ENCODE assay signal across 11 cellular contexts in the genomic region with DNA sequence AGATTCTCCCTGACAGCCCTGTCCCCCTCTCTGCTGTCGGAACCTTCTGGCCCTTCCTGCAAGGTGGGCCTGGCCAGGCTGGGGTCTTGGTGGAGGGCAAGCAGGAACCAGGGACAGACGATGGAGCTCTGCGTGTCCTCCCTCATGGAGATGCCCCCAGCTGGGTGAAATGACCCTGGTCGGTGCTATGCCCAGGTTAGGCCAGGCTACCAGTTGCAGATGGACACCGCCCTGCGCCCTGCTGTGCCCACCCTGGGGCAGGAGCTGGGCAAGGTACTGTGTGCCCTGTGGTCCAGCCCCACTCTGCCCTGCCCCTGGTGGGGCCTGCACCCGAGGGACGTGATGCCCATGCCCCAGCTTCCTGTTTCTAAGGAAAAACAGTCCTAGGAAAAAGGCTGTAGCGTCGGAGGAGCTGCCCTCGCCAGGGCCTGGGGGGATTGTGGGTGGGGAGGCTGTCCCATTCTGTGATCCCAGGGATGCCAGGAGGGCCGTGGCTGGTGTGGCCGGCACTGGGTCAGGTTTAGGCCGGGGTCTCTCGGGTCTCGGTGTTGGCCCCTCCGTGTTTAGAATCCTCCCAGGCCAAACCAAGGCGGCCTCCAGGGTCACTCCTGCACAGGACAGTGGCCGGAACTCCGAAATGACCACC.
DNase-seq lines count a peak whose midpoint lies in the region; ATAC-seq, FAIRE-seq and TF ChIP-seq lines count a peak whose summit lies in the region.
"Had no signal": no experiment of that assay in that cellular context is flagged by ENCODE, and none has a peak within 500 bp of the region (broad histone marks: within the 10 kb centered on the region; RNA-seq: fewer than 3 reads in every experiment).

No MANE protein-coding gene starts in this region.

- H3K4me3 ChIP-seq in AG09309 (ENCODE audit: control insufficient read depth, low read depth, low read length) (peak overlapping the region; percentile 41), Panc1 (ENCODE audit: low read depth in 2 of 2, low read length in 2 of 2) (peak overlapping the region; percentile 42 to 50), endothelial cell of umbilical vein (replicated peaks in 1 of 3; ENCODE audit: insufficient read depth in 1 of 3, low read depth in 1 of 3, low read length in 3 of 3) (peak overlapping the region in 2 of 3 experiments; percentile 30 to 54), neural progenitor cell (peak overlapping the region; percentile 57)

- no peaks in the 10 kb centered on the region for H4K20me1 ChIP-seq in endothelial cell of umbilical vein (replicated peaks; ENCODE audit: control insufficient read depth, extremely low read depth, insufficient read depth, low read length)
- H4K20me1 ChIP-seq in neural progenitor cell (ENCODE audit: low read depth) = peaks cover 23% of the 10 kb centered on the region

- peaks cover 64% of the 10 kb centered on the region for H3K4me1 ChIP-seq in Panc1 (ENCODE audit: control insufficient read depth, insufficient read depth, low read length)
- H3K4me1 ChIP-seq in endothelial cell of umbilical vein (ENCODE audit: control insufficient read depth, extremely low read depth, insufficient read depth, low read length) = peaks cover 7% of the 10 kb centered on the region
- H3K4me1 ChIP-seq in neural progenitor cell = peaks cover 36% of the 10 kb centered on the region

- H3K36me3 ChIP-seq in Panc1 (ENCODE audit: control insufficient read depth, insufficient read depth, low read length) (no peaks in the 10 kb centered on the region), endothelial cell of umbilical vein (ENCODE audit: control insufficient read depth in 2 of 2, extremely low read depth in 1 of 2, insufficient read depth in 2 of 2, low read length in 2 of 2) (peaks cover 0 to 2% of the 10 kb centered on the region in 2 experiments), neural progenitor cell (no peaks in the 10 kb centered on the region)

- H3K9me3 ChIP-seq in Panc1 (ENCODE audit: control insufficient read depth, insufficient read depth, low read depth, low read length) (no peaks in the 10 kb centered on the region), endothelial cell of umbilical vein (replicated peaks; ENCODE audit: control insufficient read depth, insufficient read depth, low read length) (no peaks in the 10 kb centered on the region), neural progenitor cell (ENCODE audit: low read depth) (no peaks in the 10 kb centered on the region)

- no peaks in the 10 kb centered on the region for H3K27me3 ChIP-seq in Panc1 (ENCODE audit: control insufficient read depth, insufficient read depth, low read length)
- H3K27me3 ChIP-seq in endothelial cell of umbilical vein (ENCODE audit: control insufficient read depth in 2 of 2, insufficient read depth in 2 of 2, low read length in 2 of 2) = no peaks in the 10 kb centered on the region
- no peaks in the 10 kb centered on the region for H3K27me3 ChIP-seq in neural progenitor cell

- peaks cover 37% of the 10 kb centered on the region for H3F3A ChIP-seq in neural progenitor cell (ENCODE audit: low read depth)

- H2AFZ ChIP-seq in endothelial cell of umbilical vein (ENCODE audit: low read depth, low read length) (no peak overlapping the region), neural progenitor cell (replicated peaks) (no peak overlapping the region)

- intact Hi-C loops in Panc1 (cut with micrococcal nuclease; ENCODE audit: unreplicated experiment) = loop anchor here (5.0 to 10.0 kb wide), 2 partner anchors 81 to 119 kb away; a partner anchor contains a TSS
- intact Hi-C loops in endothelial cell of umbilical vein (cut with micrococcal nuclease) = loop anchor here (1.0 to 5.0 kb wide), 6 partner anchors 13 to 116 kb away; no protein-coding TSS in a partner anchor

- H3K9me3 Mint-ChIP-seq in neural progenitor cell = no peaks in the 10 kb centered on the region

- H3K27me3 Mint-ChIP-seq in neural progenitor cell (ENCODE audit: insufficient read depth, low read depth) = peaks cover 6% of the 10 kb centered on the region

- DNase-seq in AG09309 (ENCODE audit: low read depth) (no peak), Panc1 (ENCODE audit: low read depth, low spot score) (no peak), endothelial cell of umbilical vein (ENCODE audit: low read depth, low spot score) (no peak), neural progenitor cell (ENCODE audit: low spot score) (no peak), retina (no peak), 8988T (no peak)
- DNase-seq in stimulated activated CD8-positive, alpha-beta memory T cell treated with anti-CD3 and anti-CD28 coated beads, Interleukin-4, amount 100 ng/mL, for 48 hours = no peak
- DNase-seq: activated CD8-positive, alpha-beta memory T cell treated with anti-CD3 and anti-CD28 coated beads, Interleukin-2, amount 50 U/mL, for 4 hours; GDM1; NCI-H187 treated with DMSO at 0.1 percent for 48 hours had no signal

- in situ Hi-C loops in Panc1 (cut with HindIII; ENCODE audit: low pct_unique_long_range_greater_than_20kb, low sequenced_read_pairs) = no loop called here

- H3K27ac Mint-ChIP-seq in neural progenitor cell = no peak overlapping the region

- H3K4me1 Mint-ChIP-seq in neural progenitor cell = peaks cover 8% of the 10 kb centered on the region

- peak overlapping the region; percentile 88 for H3K27ac ChIP-seq in Panc1 (ENCODE audit: low read length)
- H3K27ac ChIP-seq in endothelial cell of umbilical vein (ENCODE audit: insufficient read depth, low read depth, low read length) = peak overlapping the region; percentile 46
- H3K27ac ChIP-seq in neural progenitor cell = peak overlapping the region; percentile 75

- peak overlapping the region; percentile 8 for H3K9ac ChIP-seq in endothelial cell of umbilical vein (replicated peaks; ENCODE audit: extremely low read depth, insufficient read depth, low read length)
- H3K9ac ChIP-seq in neural progenitor cell = no peak overlapping the region

- BruUV-seq in Panc1 (replicated peaks; lab: Mats Ljungman, UMichigan) (no TSS peak), endothelial cell of umbilical vein (replicated peaks; lab: Mats Ljungman, UMichigan) (no TSS peak)

- no peaks in the 10 kb centered on the region for H3K79me2 ChIP-seq in endothelial cell of umbilical vein (ENCODE audit: control insufficient read depth, insufficient read depth, low read length)
- no peaks in the 10 kb centered on the region for H3K79me2 ChIP-seq in neural progenitor cell (ENCODE audit: low read depth)

- H3K4me3 Mint-ChIP-seq in neural progenitor cell = no peak overlapping the region

- dilution Hi-C loops in endothelial cell of umbilical vein (cut with MboI; ENCODE audit: extremely low pct_ligation_motif_present, low sequenced_read_pairs) = no loop called here

- TF ChIP-seq CTCF in AG09309 (IDR thresholded peaks at IDR 0.05; ENCODE audit: control insufficient read depth, insufficient read depth, low read depth, low read length, missing control alignments) (no peak), Panc1 (IDR thresholded peaks at IDR 0.05) (no peak), endothelial cell of umbilical vein (IDR thresholded peaks at IDR 0.05; ENCODE audit: extremely low read depth in 1 of 2, insufficient read depth in 1 of 2, low read depth in 1 of 2, low read length in 2 of 2) (no peak), neural progenitor cell (IDR thresholded peaks at IDR 0.05) (no peak)

- CTCF ChIA-PET in Panc1 (lab: Charles Lee) (no interaction called here), endothelial cell of umbilical vein (lab: Charles Lee) (interaction anchor here (0.9 to 6.8 kb wide), 9 partner anchors 8 to 118 kb away, joined by 3 to 51 read pairs (median 5); a partner anchor contains a TSS)

- H3K36me3 Mint-ChIP-seq in neural progenitor cell = no peaks in the 10 kb centered on the region

- POLR2A ChIA-PET in Panc1 (lab: Charles Lee) (no interaction called here), endothelial cell of umbilical vein (lab: Charles Lee) (no interaction called here)

- no peak for TF ChIP-seq POLR2A in endothelial cell of umbilical vein (IDR thresholded peaks at IDR 0.05; ENCODE audit: low read depth, low read length)

- peak; percentile 60 for FAIRE-seq in endothelial cell of umbilical vein (lab: Jason Lieb, UNC)

- H3K4me2 ChIP-seq in endothelial cell of umbilical vein (ENCODE audit: insufficient read depth, low read length) (peak overlapping the region; percentile 62), neural progenitor cell (peak overlapping the region; percentile 79)

- no peaks in the 10 kb centered on the region for H3K9me1 ChIP-seq in endothelial cell of umbilical vein (replicated peaks; ENCODE audit: control insufficient read depth, extremely low read depth, insufficient read depth, low read length)

- ATAC-seq in Panc1 = peak; percentile 1
- no peak for ATAC-seq in GM21423 (IDR thresholded peaks at IDR 0.05; ENCODE audit: unreplicated experiment)

TF ChIP-seq in endothelial cell of umbilical vein, 7 proteins besides CTCF, POLR2A, EP300 and RAD21:
- TF ChIP-seq MYC (IDR thresholded peaks at IDR 0.05; ENCODE audit: low read depth, low read length) (no peak), POLR2AphosphoS5 (IDR thresholded peaks at IDR 0.05; ENCODE audit: insufficient read depth, low read depth, low read length) (no peak), JUN (IDR thresholded peaks at IDR 0.05; ENCODE audit: borderline replicate concordance, insufficient read depth, insufficient read length, low read depth) (no peak)
